ENCODE assay signal across 26 cellular contexts in genomic region chr7:157844611-157845010, GRCh38.
"Had no signal": no experiment of that assay in that cellular context is flagged by ENCODE, and none has a peak within 500 bp of the region (broad histone marks: within the 10 kb centered on the region; RNA-seq: fewer than 3 reads in every experiment).

No MANE protein-coding gene starts in this region.

- H3K27ac Mint-ChIP-seq: nephron progenitor cell; stimulated activated memory B cell treated with anti-CD40 and anti-IgM and Interleukin-4, amounts not matched to agents 10 μg/mL and 1 μg/mL and 100 μg/mL, for 72 hours; stimulated activated naive CD8-positive, alpha-beta T cell treated with anti-CD3 and anti-CD28 coated beads, Interleukin-15, Interleukin-2, amounts not matched to agents 100 ng/mL and 50 ng/mL, for 24 hours had no signal

- H3K4me3 ChIP-seq: coronary artery, esophagus muscularis mucosa, gastroesophageal sphincter, heart right ventricle, left ventricle myocardium inferior, lower lobe of right lung, prostate gland, sigmoid colon, thoracic aorta, tibial nerve, upper lobe of left lung, uterus had no signal

- H3K36me3 ChIP-seq: esophagus muscularis mucosa, gastroesophageal sphincter, heart right ventricle, left ventricle myocardium inferior, lower lobe of right lung, prostate gland, sigmoid colon, thoracic aorta, tibial nerve, upper lobe of left lung, uterus had no signal

- H3K4me1 ChIP-seq: esophagus muscularis mucosa, foreskin keratinocyte, gastroesophageal sphincter, heart right ventricle, left ventricle myocardium inferior, lower lobe of right lung, parathyroid adenoma, prostate gland, sigmoid colon, tibial nerve, upper lobe of left lung, uterus had no signal

- H3K4me1 Mint-ChIP-seq: naive thymus-derived CD8-positive, alpha-beta T cell; stimulated activated memory B cell treated with anti-CD40 and anti-IgM and Interleukin-4, amounts not matched to agents 10 μg/mL and 1 μg/mL and 100 μg/mL, for 72 hours had no signal

- H3K36me3 Mint-ChIP-seq: naive thymus-derived CD8-positive, alpha-beta T cell; stimulated activated memory B cell treated with anti-CD40 and anti-IgM and Interleukin-4, amounts not matched to agents 10 μg/mL and 1 μg/mL and 100 μg/mL, for 72 hours had no signal

- H3K9me3 Mint-ChIP-seq: stimulated activated memory B cell treated with anti-CD40 and anti-IgM and Interleukin-4, amounts not matched to agents 10 μg/mL and 1 μg/mL and 100 μg/mL, for 72 hours; stimulated activated naive CD8-positive, alpha-beta T cell treated with anti-CD3 and anti-CD28 coated beads, Interleukin-15, Interleukin-2, amounts not matched to agents 100 ng/mL and 50 ng/mL, for 24 hours had no signal

- DNase-seq: dermis blood vessel endothelial cell; effector memory CD4-positive, alpha-beta T cell; foreskin keratinocyte; glutamatergic neuron; heart right ventricle; hippocampal formation; kidney glomerular epithelial cell; left colon; left ventricle myocardium inferior; lower lobe of right lung; naive thymus-derived CD8-positive, alpha-beta T cell; nephron progenitor cell; right cardiac atrium; sigmoid colon; stimulated activated CD4-positive, alpha-beta T cell treated with anti-CD3 and anti-CD28 coated beads, Interleukin-4, amount 100 ng/mL, for 4 hours; upper lobe of left lung; uterus had no signal

- H3K27ac ChIP-seq: coronary artery, esophagus muscularis mucosa, foreskin keratinocyte, gastroesophageal sphincter, heart right ventricle, left ventricle myocardium inferior, lower lobe of right lung, parathyroid adenoma, prostate gland, sigmoid colon, thoracic aorta, tibial nerve, upper lobe of left lung, uterus had no signal

- H3K4me3 Mint-ChIP-seq: naive thymus-derived CD8-positive, alpha-beta T cell; nephron progenitor cell; stimulated activated memory B cell treated with anti-CD40 and anti-IgM and Interleukin-4, amounts not matched to agents 10 μg/mL and 1 μg/mL and 100 μg/mL, for 72 hours; stimulated activated naive CD8-positive, alpha-beta T cell treated with anti-CD3 and anti-CD28 coated beads, Interleukin-15, Interleukin-2, amounts not matched to agents 100 ng/mL and 50 ng/mL, for 24 hours had no signal

- H3K27me3 ChIP-seq: foreskin keratinocyte, tibial nerve, upper lobe of left lung, uterus had no signal

- ATAC-seq: foreskin keratinocyte; gastroesophageal sphincter; heart right ventricle; left colon; lower lobe of right lung; naive thymus-derived CD8-positive, alpha-beta T cell; stimulated activated memory B cell treated with anti-CD40 and anti-IgM and Interleukin-4, amounts not matched to agents 10 μg/mL and 1 μg/mL and 100 μg/mL, for 72 hours had no signal

- H3K9me3 ChIP-seq: esophagus muscularis mucosa, gastroesophageal sphincter, left ventricle myocardium inferior, lower lobe of right lung, prostate gland, sigmoid colon, thoracic aorta, upper lobe of left lung, uterus had no signal

- H3K27me3 Mint-ChIP-seq: stimulated activated memory B cell treated with anti-CD40 and anti-IgM and Interleukin-4, amounts not matched to agents 10 μg/mL and 1 μg/mL and 100 μg/mL, for 72 hours had no signal
